2 cellular contexts compared by ENCODE assay signal in genomic region chr10:110504111-110504735, GRCh38.
TF ChIP-seq lines count a peak whose summit lies in the region.

No MANE protein-coding gene starts in this region.

TF ChIP-seq in SK-N-SH, 30 proteins besides CTCF, POLR2A, EP300 and RAD21 (continued from another document):
- TF ChIP-seq RXRA (IDR thresholded peaks at IDR 0.05; ENCODE audit: borderline replicate concordance, low read depth): peak; percentile 24; the same call in 1 of the 2 replicates
- TF ChIP-seq TCF12 (IDR thresholded peaks at IDR 0.05): peak; percentile 56; the same call in 1 of the 2 replicates
- peak; percentile 35; the same call in 1 of the 2 replicates for TF ChIP-seq PBX3 (IDR thresholded peaks at IDR 0.05)
- TF ChIP-seq JUND (IDR thresholded peaks at IDR 0.05): 0 out of 2 replicates have a peak, but pooled peaks have one; percentile 26
- TF ChIP-seq GABPA (IDR thresholded peaks at IDR 0.05; ENCODE audit: low read depth): no peak
- TF ChIP-seq, protein P1, sequence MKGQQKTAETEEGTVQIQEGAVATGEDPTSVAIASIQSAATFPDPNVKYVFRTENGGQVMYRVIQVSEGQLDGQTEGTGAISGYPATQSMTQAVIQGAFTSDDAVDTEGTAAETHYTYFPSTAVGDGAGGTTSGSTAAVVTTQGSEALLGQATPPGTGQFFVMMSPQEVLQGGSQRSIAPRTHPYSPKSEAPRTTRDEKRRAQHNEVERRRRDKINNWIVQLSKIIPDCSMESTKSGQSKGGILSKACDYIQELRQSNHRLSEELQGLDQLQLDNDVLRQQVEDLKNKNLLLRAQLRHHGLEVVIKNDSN (IDR thresholded peaks at IDR 0.05; ENCODE audit: borderline replicate concordance, low read depth): peak; percentile 38; the same call in 1 of the 2 replicates
- TF ChIP-seq CHD2 (IDR thresholded peaks at IDR 0.05; ENCODE audit: low read length, partially characterized antibody): no peak
- TF ChIP-seq TAF1 (IDR thresholded peaks at IDR 0.05; ENCODE audit: borderline replicate concordance, low read depth, low read length): no peak
- peak; percentile 86 for TF ChIP-seq NFIC (IDR thresholded peaks at IDR 0.05; ENCODE audit: borderline replicate concordance)

TF ChIP-seq in GM12878, 131 proteins besides CTCF, POLR2A, EP300 and RAD21 (continued from another document and continues in another):
- TF ChIP-seq E2F8 (IDR thresholded peaks at IDR 0.05; ENCODE audit: low read depth, partially characterized antibody): peak; percentile 24
- peak; percentile 30; the same call in 1 of the 2 replicates for TF ChIP-seq MXI1 (IDR thresholded peaks at IDR 0.05; ENCODE audit: low read depth, low read length)
- peak; percentile 25; the same call in 1 of the 2 replicates for TF ChIP-seq SPI1 (IDR thresholded peaks at IDR 0.05; ENCODE audit: borderline replicate concordance, insufficient read depth, low read depth, low read length)
- 0 out of 2 replicates have a peak, but pooled peaks have one; percentile 33 for TF ChIP-seq CHD2 (IDR thresholded peaks at IDR 0.05; ENCODE audit: borderline replicate concordance, low read depth, low read length)
- peak; percentile 5; the same call in 1 of the 2 replicates for TF ChIP-seq STAT3 (IDR thresholded peaks at IDR 0.05; ENCODE audit: low read depth, low read length)
- TF ChIP-seq, protein P2, sequence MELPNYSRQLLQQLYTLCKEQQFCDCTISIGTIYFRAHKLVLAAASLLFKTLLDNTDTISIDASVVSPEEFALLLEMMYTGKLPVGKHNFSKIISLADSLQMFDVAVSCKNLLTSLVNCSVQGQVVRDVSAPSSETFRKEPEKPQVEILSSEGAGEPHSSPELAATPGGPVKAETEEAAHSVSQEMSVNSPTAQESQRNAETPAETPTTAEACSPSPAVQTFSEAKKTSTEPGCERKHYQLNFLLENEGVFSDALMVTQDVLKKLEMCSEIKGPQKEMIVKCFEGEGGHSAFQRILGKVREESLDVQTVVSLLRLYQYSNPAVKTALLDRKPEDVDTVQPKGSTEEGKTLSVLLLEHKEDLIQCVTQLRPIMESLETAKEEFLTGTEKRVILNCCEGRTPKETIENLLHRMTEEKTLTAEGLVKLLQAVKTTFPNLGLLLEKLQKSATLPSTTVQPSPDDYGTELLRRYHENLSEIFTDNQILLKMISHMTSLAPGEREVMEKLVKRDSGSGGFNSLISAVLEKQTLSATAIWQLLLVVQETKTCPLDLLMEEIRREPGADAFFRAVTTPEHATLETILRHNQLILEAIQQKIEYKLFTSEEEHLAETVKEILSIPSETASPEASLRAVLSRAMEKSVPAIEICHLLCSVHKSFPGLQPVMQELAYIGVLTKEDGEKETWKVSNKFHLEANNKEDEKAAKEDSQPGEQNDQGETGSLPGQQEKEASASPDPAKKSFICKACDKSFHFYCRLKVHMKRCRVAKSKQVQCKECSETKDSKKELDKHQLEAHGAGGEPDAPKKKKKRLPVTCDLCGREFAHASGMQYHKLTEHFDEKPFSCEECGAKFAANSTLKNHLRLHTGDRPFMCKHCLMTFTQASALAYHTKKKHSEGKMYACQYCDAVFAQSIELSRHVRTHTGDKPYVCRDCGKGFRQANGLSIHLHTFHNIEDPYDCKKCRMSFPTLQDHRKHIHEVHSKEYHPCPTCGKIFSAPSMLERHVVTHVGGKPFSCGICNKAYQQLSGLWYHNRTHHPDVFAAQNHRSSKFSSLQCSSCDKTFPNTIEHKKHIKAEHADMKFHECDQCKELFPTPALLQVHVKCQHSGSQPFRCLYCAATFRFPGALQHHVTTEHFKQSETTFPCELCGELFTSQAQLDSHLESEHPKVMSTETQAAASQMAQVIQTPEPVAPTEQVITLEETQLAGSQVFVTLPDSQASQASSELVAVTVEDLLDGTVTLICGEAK (IDR thresholded peaks at IDR 0.05; ENCODE audit: borderline replicate concordance): 0 out of 2 replicates have a peak, but pooled peaks have one; percentile 3
- no peak for TF ChIP-seq HDGF (IDR thresholded peaks at IDR 0.05)
- TF ChIP-seq, protein P3, sequence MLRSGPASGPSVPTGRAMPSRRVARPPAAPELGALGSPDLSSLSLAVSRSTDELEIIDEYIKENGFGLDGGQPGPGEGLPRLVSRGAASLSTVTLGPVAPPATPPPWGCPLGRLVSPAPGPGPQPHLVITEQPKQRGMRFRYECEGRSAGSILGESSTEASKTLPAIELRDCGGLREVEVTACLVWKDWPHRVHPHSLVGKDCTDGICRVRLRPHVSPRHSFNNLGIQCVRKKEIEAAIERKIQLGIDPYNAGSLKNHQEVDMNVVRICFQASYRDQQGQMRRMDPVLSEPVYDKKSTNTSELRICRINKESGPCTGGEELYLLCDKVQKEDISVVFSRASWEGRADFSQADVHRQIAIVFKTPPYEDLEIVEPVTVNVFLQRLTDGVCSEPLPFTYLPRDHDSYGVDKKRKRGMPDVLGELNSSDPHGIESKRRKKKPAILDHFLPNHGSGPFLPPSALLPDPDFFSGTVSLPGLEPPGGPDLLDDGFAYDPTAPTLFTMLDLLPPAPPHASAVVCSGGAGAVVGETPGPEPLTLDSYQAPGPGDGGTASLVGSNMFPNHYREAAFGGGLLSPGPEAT (IDR thresholded peaks at IDR 0.05; ENCODE audit: low read depth): peak; percentile 81
- peak; percentile 67 for TF ChIP-seq POLR2AphosphoS5 (IDR thresholded peaks at IDR 0.05; ENCODE audit: low read length)
- TF ChIP-seq, protein P4, sequence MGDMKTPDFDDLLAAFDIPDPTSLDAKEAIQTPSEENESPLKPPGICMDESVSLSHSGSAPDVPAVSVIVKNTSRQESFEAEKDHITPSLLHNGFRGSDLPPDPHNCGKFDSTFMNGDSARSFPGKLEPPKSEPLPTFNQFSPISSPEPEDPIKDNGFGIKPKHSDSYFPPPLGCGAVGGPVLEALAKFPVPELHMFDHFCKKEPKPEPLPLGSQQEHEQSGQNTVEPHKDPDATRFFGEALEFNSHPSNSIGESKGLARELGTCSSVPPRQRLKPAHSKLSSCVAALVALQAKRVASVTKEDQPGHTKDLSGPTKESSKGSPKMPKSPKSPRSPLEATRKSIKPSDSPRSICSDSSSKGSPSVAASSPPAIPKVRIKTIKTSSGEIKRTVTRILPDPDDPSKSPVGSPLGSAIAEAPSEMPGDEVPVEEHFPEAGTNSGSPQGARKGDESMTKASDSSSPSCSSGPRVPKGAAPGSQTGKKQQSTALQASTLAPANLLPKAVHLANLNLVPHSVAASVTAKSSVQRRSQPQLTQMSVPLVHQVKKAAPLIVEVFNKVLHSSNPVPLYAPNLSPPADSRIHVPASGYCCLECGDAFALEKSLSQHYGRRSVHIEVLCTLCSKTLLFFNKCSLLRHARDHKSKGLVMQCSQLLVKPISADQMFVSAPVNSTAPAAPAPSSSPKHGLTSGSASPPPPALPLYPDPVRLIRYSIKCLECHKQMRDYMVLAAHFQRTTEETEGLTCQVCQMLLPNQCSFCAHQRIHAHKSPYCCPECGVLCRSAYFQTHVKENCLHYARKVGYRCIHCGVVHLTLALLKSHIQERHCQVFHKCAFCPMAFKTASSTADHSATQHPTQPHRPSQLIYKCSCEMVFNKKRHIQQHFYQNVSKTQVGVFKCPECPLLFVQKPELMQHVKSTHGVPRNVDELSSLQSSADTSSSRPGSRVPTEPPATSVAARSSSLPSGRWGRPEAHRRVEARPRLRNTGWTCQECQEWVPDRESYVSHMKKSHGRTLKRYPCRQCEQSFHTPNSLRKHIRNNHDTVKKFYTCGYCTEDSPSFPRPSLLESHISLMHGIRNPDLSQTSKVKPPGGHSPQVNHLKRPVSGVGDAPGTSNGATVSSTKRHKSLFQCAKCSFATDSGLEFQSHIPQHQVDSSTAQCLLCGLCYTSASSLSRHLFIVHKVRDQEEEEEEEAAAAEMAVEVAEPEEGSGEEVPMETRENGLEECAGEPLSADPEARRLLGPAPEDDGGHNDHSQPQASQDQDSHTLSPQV (IDR thresholded peaks at IDR 0.05): no peak
- peak; percentile 57 for TF ChIP-seq NBN (IDR thresholded peaks at IDR 0.05)
- peak; percentile 40; the same call in 1 of the 2 replicates for TF ChIP-seq BCL11A (IDR thresholded peaks at IDR 0.05; ENCODE audit: low read depth, low read length)
- TF ChIP-seq SRF (IDR thresholded peaks at IDR 0.05; ENCODE audit: low read depth in 2 of 2, low read length in 2 of 2): 0 out of 4 replicates have a peak, but pooled peaks of 1 of the 2 experiments have one; percentile 17
- peak; percentile 50; the same call in 1 of the 2 replicates for TF ChIP-seq CREM (IDR thresholded peaks at IDR 0.05; ENCODE audit: low read depth)
- 0 out of 3 replicates have a peak, but pooled peaks have one; percentile 5 for TF ChIP-seq POU2F2 (IDR thresholded peaks at IDR 0.05; ENCODE audit: borderline replicate concordance, low read depth, low read length)
- TF ChIP-seq BHLHE40 (IDR thresholded peaks at IDR 0.05; ENCODE audit: borderline replicate concordance in 1 of 2, low read depth in 2 of 2, low read length in 1 of 2): peak; percentile 45 to 82; a peak in 3 of 4 replicates
- peak in 1 of 2 experiments; percentile 94; a peak in 2 of 4 replicates for TF ChIP-seq CEBPB (IDR thresholded peaks at IDR 0.05; ENCODE audit: borderline replicate concordance in 1 of 2, low read depth in 2 of 2, low read length in 2 of 2)
- peak; percentile 58 for TF ChIP-seq MEF2B (IDR thresholded peaks at IDR 0.05; ENCODE audit: partially characterized antibody, poor library complexity, severe bottlenecking)
- TF ChIP-seq ETV6 (conservative IDR thresholded peaks at IDR 0.05 in 1 of 2, IDR thresholded peaks at IDR 0.05 in 1 of 2; ENCODE audit: borderline replicate concordance in 1 of 2, low read depth in 1 of 2): peak in 1 of 2 experiments; percentile 81; a peak in 1 of 4 replicates
- no peak for TF ChIP-seq KLF5 (IDR thresholded peaks at IDR 0.05; ENCODE audit: partially characterized antibody)
- peak; percentile 59 for TF ChIP-seq MTA2 (IDR thresholded peaks at IDR 0.05; ENCODE audit: low read depth)
- TF ChIP-seq, protein P5, sequence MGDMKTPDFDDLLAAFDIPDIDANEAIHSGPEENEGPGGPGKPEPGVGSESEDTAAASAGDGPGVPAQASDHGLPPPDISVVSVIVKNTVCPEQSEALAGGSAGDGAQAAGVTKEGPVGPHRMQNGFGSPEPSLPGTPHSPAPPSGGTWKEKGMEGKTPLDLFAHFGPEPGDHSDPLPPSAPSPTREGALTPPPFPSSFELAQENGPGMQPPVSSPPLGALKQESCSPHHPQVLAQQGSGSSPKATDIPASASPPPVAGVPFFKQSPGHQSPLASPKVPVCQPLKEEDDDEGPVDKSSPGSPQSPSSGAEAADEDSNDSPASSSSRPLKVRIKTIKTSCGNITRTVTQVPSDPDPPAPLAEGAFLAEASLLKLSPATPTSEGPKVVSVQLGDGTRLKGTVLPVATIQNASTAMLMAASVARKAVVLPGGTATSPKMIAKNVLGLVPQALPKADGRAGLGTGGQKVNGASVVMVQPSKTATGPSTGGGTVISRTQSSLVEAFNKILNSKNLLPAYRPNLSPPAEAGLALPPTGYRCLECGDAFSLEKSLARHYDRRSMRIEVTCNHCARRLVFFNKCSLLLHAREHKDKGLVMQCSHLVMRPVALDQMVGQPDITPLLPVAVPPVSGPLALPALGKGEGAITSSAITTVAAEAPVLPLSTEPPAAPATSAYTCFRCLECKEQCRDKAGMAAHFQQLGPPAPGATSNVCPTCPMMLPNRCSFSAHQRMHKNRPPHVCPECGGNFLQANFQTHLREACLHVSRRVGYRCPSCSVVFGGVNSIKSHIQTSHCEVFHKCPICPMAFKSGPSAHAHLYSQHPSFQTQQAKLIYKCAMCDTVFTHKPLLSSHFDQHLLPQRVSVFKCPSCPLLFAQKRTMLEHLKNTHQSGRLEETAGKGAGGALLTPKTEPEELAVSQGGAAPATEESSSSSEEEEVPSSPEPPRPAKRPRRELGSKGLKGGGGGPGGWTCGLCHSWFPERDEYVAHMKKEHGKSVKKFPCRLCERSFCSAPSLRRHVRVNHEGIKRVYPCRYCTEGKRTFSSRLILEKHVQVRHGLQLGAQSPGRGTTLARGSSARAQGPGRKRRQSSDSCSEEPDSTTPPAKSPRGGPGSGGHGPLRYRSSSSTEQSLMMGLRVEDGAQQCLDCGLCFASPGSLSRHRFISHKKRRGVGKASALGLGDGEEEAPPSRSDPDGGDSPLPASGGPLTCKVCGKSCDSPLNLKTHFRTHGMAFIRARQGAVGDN (IDR thresholded peaks at IDR 0.05): peak; percentile 60; the same call in 1 of the 2 replicates
- TF ChIP-seq IKZF1 (conservative IDR thresholded peaks at IDR 0.05): peak; percentile 56; the same call in 1 of the 2 replicates
- TF ChIP-seq ZNF622 (IDR thresholded peaks at IDR 0.05): no peak
- TF ChIP-seq YY1 (IDR thresholded peaks at IDR 0.05; ENCODE audit: low read depth, low read length): 0 out of 2 replicates have a peak, but pooled peaks have one; percentile 8
- TF ChIP-seq, protein P6, sequence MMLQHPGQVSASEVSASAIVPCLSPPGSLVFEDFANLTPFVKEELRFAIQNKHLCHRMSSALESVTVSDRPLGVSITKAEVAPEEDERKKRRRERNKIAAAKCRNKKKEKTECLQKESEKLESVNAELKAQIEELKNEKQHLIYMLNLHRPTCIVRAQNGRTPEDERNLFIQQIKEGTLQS (IDR thresholded peaks at IDR 0.05; ENCODE audit: borderline replicate concordance, extremely low read depth, low read depth, low read length): no peak
- TF ChIP-seq SIN3A (IDR thresholded peaks at IDR 0.05; ENCODE audit: low read depth, low read length): no peak
- peak; percentile 60; the same call in 1 of the 2 replicates for TF ChIP-seq SMARCA5 (IDR thresholded peaks at IDR 0.05)
- 0 out of 2 replicates have a peak, but pooled peaks have one; percentile 44 for TF ChIP-seq ASH2L (IDR thresholded peaks at IDR 0.05; ENCODE audit: borderline replicate concordance, low read depth)
- no peak for TF ChIP-seq KAT2A (conservative IDR thresholded peaks at IDR 0.05; ENCODE audit: control insufficient read depth, low read depth, low read length)
- no peak for TF ChIP-seq HDAC2 (IDR thresholded peaks at IDR 0.05)
- TF ChIP-seq MEF2A (IDR thresholded peaks at IDR 0.05; ENCODE audit: insufficient read depth, low read depth, low read length): peak; percentile 80
- no peak for TF ChIP-seq NFYA (IDR thresholded peaks at IDR 0.05; ENCODE audit: borderline replicate concordance, low read depth, low read length)
- TF ChIP-seq IKZF2 (IDR thresholded peaks at IDR 0.05): peak; percentile 49 to 71; a peak in 3 of 4 replicates
- TF ChIP-seq WRNIP1 (IDR thresholded peaks at IDR 0.05; ENCODE audit: borderline replicate concordance, low read depth, low read length): 0 out of 2 replicates have a peak, but pooled peaks have one; percentile 53
- peak; percentile 32; the same call in 1 of the 2 replicates for TF ChIP-seq SMC3 (IDR thresholded peaks at IDR 0.05; ENCODE audit: borderline replicate concordance, low read length)
- peak; percentile 82 for TF ChIP-seq ATF7 (IDR thresholded peaks at IDR 0.05; ENCODE audit: low read depth)
- no peak for TF ChIP-seq TCF7 (IDR thresholded peaks at IDR 0.05; ENCODE audit: borderline replicate concordance)
